In the genomic region with DNA sequence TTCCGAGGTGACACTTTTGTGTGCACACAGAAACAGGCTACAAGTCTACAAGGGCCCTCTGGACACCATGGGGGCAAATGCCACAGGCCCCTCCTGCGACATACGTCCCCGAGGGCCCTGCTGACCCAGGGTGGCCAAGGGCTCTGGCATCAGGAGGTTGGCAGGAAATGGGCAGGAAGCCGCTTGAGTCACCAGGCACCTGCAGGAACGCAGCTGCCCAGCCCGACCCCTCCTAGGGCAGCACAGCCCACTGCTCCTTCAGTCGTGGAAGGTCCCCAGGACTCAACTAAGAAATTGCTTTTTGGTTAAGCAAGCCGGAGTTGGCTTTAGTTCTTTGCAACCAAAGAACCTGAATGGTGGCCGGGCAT, we compare ENCODE assay signal across 19 cellular contexts. TPM values are rescaled to one million over a fixed set of nuclear protein-coding genes. Genes with fewer than 3 reads are reported as not detected.
"Had no signal": no experiment of that assay in that cellular context is flagged by ENCODE, and none has a peak within 500 bp of the region (broad histone marks: within the 10 kb centered on the region; RNA-seq: fewer than 3 reads in every experiment).

No MANE protein-coding gene starts in this region.

- ATAC-seq: activated CD4-positive, alpha-beta T cell treated with anti-CD3 and anti-CD28 coated beads for 36 hours; activated T-helper 17 cell treated with anti-CD3 and anti-CD28 coated beads, Interleukin-2, amount 50 U/mL, for 72 hours had no signal

- H3K4me3 ChIP-seq: coronary artery, tibial artery had no signal

- DNase-seq: activated B cell treated with CpG ODN at 0.5 μM for 24 hours; activated CD4-positive, alpha-beta T cell treated with anti-CD3 and anti-CD28 coated beads for 36 hours; activated CD4-positive, alpha-beta T cell treated with anti-CD3 and anti-CD28 coated beads, Interleukin-2, amount 50 U/mL, for 4 hours; activated CD8-positive, alpha-beta memory T cell treated with anti-CD3 and anti-CD28 coated beads for 24 hours; activated CD8-positive, alpha-beta memory T cell treated with anti-CD3 and anti-CD28 coated beads, Interleukin-2, amount 50 U/mL, for 4 hours; activated naive CD4-positive, alpha-beta T cell; activated T-cell treated with anti-CD3 and anti-CD28 coated beads, Interleukin-2, amount 50 U/mL, for 24 hours; cerebellar nuclear complex; immature natural killer cell; nephron progenitor cell; nucleus accumbens; stimulated activated CD4-positive, alpha-beta T cell treated with anti-CD3 and anti-CD28 coated beads, Interleukin-12 subunit alpha, Interleukin-12 subunit beta, amount 100 ng/mL, for 4 hours; stimulated activated CD4-positive, alpha-beta T cell treated with anti-CD3 and anti-CD28 coated beads, Interleukin-4, amount 100 ng/mL, for 4 hours; T1000 had no signal

- H3K9ac ChIP-seq: parathyroid adenoma had no signal

- H3K9me3 ChIP-seq: tibial artery had no signal

- H3K27ac ChIP-seq: foreskin keratinocyte, parathyroid adenoma, tibial artery had no signal

- H2AFZ ChIP-seq: parathyroid adenoma had no signal

- H3K4me1 ChIP-seq: foreskin keratinocyte had no signal

- H3K27me3 ChIP-seq: foreskin keratinocyte, tibial artery had no signal

- H3K79me2 ChIP-seq: parathyroid adenoma had no signal

RNA-seq across cellular contexts. Expression of gene VASN, which starts 36.7 kb away (rescaled TPM):
- total RNA-seq: activated CD4-positive, alpha-beta T cell treated with anti-CD3 and anti-CD28 coated beads for 36 hours had no signal
